ENCODE assay signal across 19 cellular contexts in genomic region chr5:102289251-102289899, GRCh38. TPM values are rescaled to one million over a fixed set of nuclear protein-coding genes. Genes with fewer than 3 reads are reported as not detected.
DNase-seq lines count a peak whose midpoint lies in the region; ATAC-seq and TF ChIP-seq lines count a peak whose summit lies in the region.
"Had no signal": no experiment of that assay in that cellular context is flagged by ENCODE, and none has a peak within 500 bp of the region (broad histone marks: within the 10 kb centered on the region; RNA-seq: fewer than 3 reads in every experiment).

No MANE protein-coding gene starts in this region.

- H3K27ac Mint-ChIP-seq in natural killer cell treated with Interleukin-12 subunit alpha and Interleukin-12 subunit beta and Interleukin-15 and Interleukin-18, amount 100 ng/mL, for 72 hours, result peak overlapping the region; percentile 16 to 82
- H3K27ac Mint-ChIP-seq: CD4-positive, alpha-beta memory T cell; IgD-negative memory B cell had no signal

- no peaks in the 10 kb centered on the region for H3K9me3 ChIP-seq in hepatocyte (ENCODE audit: low read depth)
- H3K9me3 ChIP-seq: BE2C had no signal

- no peak for TF ChIP-seq CTCF in hepatocyte (IDR thresholded peaks at IDR 0.05; ENCODE audit: poor library complexity)

- H3K4me3 ChIP-seq in hepatocyte, result no peak overlapping the region

- H3K27me3 ChIP-seq in hepatocyte, result no peaks in the 10 kb centered on the region
- H3K27me3 ChIP-seq: BE2C had no signal

- H3K36me3 ChIP-seq in hepatocyte (replicated peaks; ENCODE audit: insufficient read depth, low read depth), result no peaks in the 10 kb centered on the region
- H3K36me3 ChIP-seq: BE2C had no signal

- H3K4me1 Mint-ChIP-seq in natural killer cell treated with Interleukin-12 subunit alpha and Interleukin-12 subunit beta and Interleukin-15 and Interleukin-18, amount 100 ng/mL, for 72 hours (ENCODE audit: low read depth in 2 of 2), result peaks cover 44 to 45% of the 10 kb centered on the region in 2 donors

- DNase-seq in DMS53 treated with DMSO at 0.1 percent for 48 hours (lab: John Stamatoyannopoulos, UW; ENCODE audit: unreplicated experiment) (peak; percentile 36), M059J (ENCODE audit: low read depth) (peak; percentile 15), hepatocyte (ENCODE audit: low spot score) (peak; percentile 15), iPS-NIHi7 (ENCODE audit: extremely low spot score) (no peak)
- no peak for DNase-seq in natural killer cell treated with Interleukin-12 subunit alpha and Interleukin-12 subunit beta and Interleukin-15 and Interleukin-18, amount 100 ng/mL, for 72 hours (ENCODE audit: low spot score)
- no peak for DNase-seq in effector CD4-positive, alpha-beta T cell
- DNase-seq: BE2C; CD4-positive, alpha-beta memory T cell; EL; MV-4-11; NCI-H1436; NCI-H2081 treated with DMSO at 0.1 percent for 48 hours; NCI-H345; NCI-H774; SHP77 treated with DMSO at 0.1 percent for 48 hours had no signal

- no peaks in the 10 kb centered on the region for H3K27me3 Mint-ChIP-seq in natural killer cell treated with Interleukin-12 subunit alpha and Interleukin-12 subunit beta and Interleukin-15 and Interleukin-18, amount 100 ng/mL, for 72 hours
- H3K27me3 Mint-ChIP-seq: CD4-positive, alpha-beta memory T cell; IgD-negative memory B cell had no signal

- peak overlapping the region; percentile 59 for H3K27ac ChIP-seq in hepatocyte

- H2AFZ ChIP-seq in hepatocyte, result no peak overlapping the region

- H3K9me2 ChIP-seq in hepatocyte (replicated peaks; ENCODE audit: insufficient read depth), result no peaks in the 10 kb centered on the region

- H3K4me2 ChIP-seq in hepatocyte, result peak overlapping the region; percentile 59

- H3K4me1 ChIP-seq in hepatocyte (ENCODE audit: insufficient read depth), result peaks cover 11% of the 10 kb centered on the region
- H3K4me1 ChIP-seq: BE2C had no signal

- 57% methylated on average over 6 of the region's 6 CpGs for WGBS in hepatocyte (ENCODE audit: low lambda C conversion rate, missing lambda C conversion rate)

- H3K9me3 Mint-ChIP-seq in natural killer cell treated with Interleukin-12 subunit alpha and Interleukin-12 subunit beta and Interleukin-15 and Interleukin-18, amount 100 ng/mL, for 72 hours, result no peaks in the 10 kb centered on the region
- H3K9me3 Mint-ChIP-seq: CD4-positive, alpha-beta memory T cell; IgD-negative memory B cell had no signal

- no peak for ATAC-seq in natural killer cell treated with Interleukin-12 subunit alpha and Interleukin-12 subunit beta and Interleukin-15 and Interleukin-18, amount 100 ng/mL, for 72 hours
- ATAC-seq in HG02610 (IDR thresholded peaks at IDR 0.05; ENCODE audit: unreplicated experiment), result no peak
- ATAC-seq: HCT116 had no signal

- no peaks in the 10 kb centered on the region for H4K20me1 ChIP-seq in hepatocyte (ENCODE audit: insufficient read depth, poor library complexity, severe bottlenecking)

- no peaks in the 10 kb centered on the region for H3K36me3 Mint-ChIP-seq in natural killer cell treated with Interleukin-12 subunit alpha and Interleukin-12 subunit beta and Interleukin-15 and Interleukin-18, amount 100 ng/mL, for 72 hours
- H3K36me3 Mint-ChIP-seq: CD4-positive, alpha-beta memory T cell; IgD-negative memory B cell had no signal

- no peak overlapping the region for H3K4me3 Mint-ChIP-seq in natural killer cell treated with Interleukin-12 subunit alpha and Interleukin-12 subunit beta and Interleukin-15 and Interleukin-18, amount 100 ng/mL, for 72 hours
- H3K4me3 Mint-ChIP-seq: CD4-positive, alpha-beta memory T cell; IgD-negative memory B cell had no signal

- peaks cover 16% of the 10 kb centered on the region for H3K79me2 ChIP-seq in hepatocyte

RNA-seq across cellular contexts. Expression of gene SLCO4C1, which starts 6.7 kb away (rescaled TPM):
- total RNA-seq in M059J (2014; rRNA removed; shearing (Covaris generic)), result 0.10 TPM in 1 of 2 replicates, not detected in the other
- 17.2 and 20.5 TPM in 2 replicates for total RNA-seq in hepatocyte
- 3.7 and 6.2 TPM in 2 replicates for polyA plus RNA-seq in hepatocyte
- 1 to 10 TPM; 1.1 to 7.4 TPM for total RNA-seq in natural killer cell treated with Interleukin-12 subunit alpha and Interleukin-12 subunit beta and Interleukin-15 and Interleukin-18, amount 100 ng/mL, for 72 hours
- polyA plus RNA-seq: AG04450 had no signal

Comparison
In these comparisons a context has a peak if more than half of its experiments do, and no peak if none do; other contexts are left out.
1. DNase-seq: peak in DMS53 treated with DMSO at 0.1 percent for 48 hours (single experiment), M059J (single experiment) and hepatocyte (single experiment); none in natural killer cell treated with Interleukin-12 subunit alpha and Interleukin-12 subunit beta and Interleukin-15 and Interleukin-18, amount 100 ng/mL, for 72 hours (single experiment), iPS-NIHi7 (single experiment) and effector CD4-positive, alpha-beta T cell (single experiment).